15 cellular contexts compared by ENCODE assay signal in genomic region chr10:13614530-13615332, GRCh38. TPM values are rescaled to one million over a fixed set of nuclear protein-coding genes. Genes with fewer than 3 reads are reported as not detected.
DNase-seq lines count a peak whose midpoint lies in the region; ATAC-seq, FAIRE-seq and TF ChIP-seq lines count a peak whose summit lies in the region.
"Had no signal": no experiment of that assay in that cellular context is flagged by ENCODE, and none has a peak within 500 bp of the region (broad histone marks: within the 10 kb centered on the region; RNA-seq: fewer than 3 reads in every experiment).

No MANE protein-coding gene starts in this region.

- CTCF ChIA-PET in BJ (lab: Yijun Ruan, JAX) = interaction anchor here (0.9 to 2.0 kb wide), 5 partner anchors 10 to 488 kb away, joined by 3 to 21 read pairs (median 7); no protein-coding TSS in a partner anchor
- CTCF ChIA-PET in PC-3 (lab: Charles Lee) = no interaction called here
- CTCF ChIA-PET in activated CD8-positive, alpha-beta T cell treated with anti-CD3 and anti-CD28 coated beads, Interleukin-2, amount 10 ng/mL, durations not matched to agents 7 days and 5 days (lab: Charles Lee) = interaction anchor here (0.7 to 1.7 kb wide), 2 partner anchors 11 to 162 kb away, joined by 3 to 9 read pairs; no protein-coding TSS in a partner anchor

- H3K27ac Mint-ChIP-seq in endothelial cell (ENCODE audit: unreplicated experiment) = peak overlapping the region; percentile 98
- no peak overlapping the region for H3K27ac Mint-ChIP-seq in activated CD8-positive, alpha-beta T cell treated with anti-CD3 and anti-CD28 coated beads, Interleukin-2, amount 10 ng/mL, durations not matched to agents 7 days and 5 days

- peaks cover 26% of the 10 kb centered on the region for H3K36me3 Mint-ChIP-seq in endothelial cell (ENCODE audit: low read depth, unreplicated experiment)
- H3K36me3 Mint-ChIP-seq in activated CD8-positive, alpha-beta T cell treated with anti-CD3 and anti-CD28 coated beads, Interleukin-2, amount 10 ng/mL, durations not matched to agents 7 days and 5 days (ENCODE audit: low read depth) = peaks cover 53% of the 10 kb centered on the region

- no peaks in the 10 kb centered on the region for H3K9me3 ChIP-seq in PC-3 (ENCODE audit: low read length)
- H3K9me3 ChIP-seq in muscle layer of colon (ENCODE audit: low read length) = no peaks in the 10 kb centered on the region

- ATAC-seq in PC-3 = no peak
- no peak for ATAC-seq in activated CD8-positive, alpha-beta T cell treated with anti-CD3 and anti-CD28 coated beads, Interleukin-2, amount 10 ng/mL, durations not matched to agents 7 days and 5 days
- ATAC-seq: Panc1 had no signal

- H3K36me3 ChIP-seq in BJ (ENCODE audit: control insufficient read depth, insufficient read depth, low read length) (peaks cover 6% of the 10 kb centered on the region), PC-3 (ENCODE audit: low read depth, low read length) (no peaks in the 10 kb centered on the region), muscle layer of colon (ENCODE audit: insufficient read depth, low read length) (peaks cover 43% of the 10 kb centered on the region)

- peaks cover 1% of the 10 kb centered on the region for H3K27me3 Mint-ChIP-seq in endothelial cell (ENCODE audit: unreplicated experiment)
- H3K27me3 Mint-ChIP-seq in activated CD8-positive, alpha-beta T cell treated with anti-CD3 and anti-CD28 coated beads, Interleukin-2, amount 10 ng/mL, durations not matched to agents 7 days and 5 days (ENCODE audit: low read depth) = no peaks in the 10 kb centered on the region
- H3K27me3 Mint-ChIP-seq: activated naive CD8-positive, alpha-beta T cell treated with anti-CD3 and anti-CD28 coated beads, Interleukin-2, amount 10 ng/mL, durations not matched to agents 7 days and 5 days had no signal

- H3K4me1 Mint-ChIP-seq in endothelial cell (ENCODE audit: unreplicated experiment) = peaks cover 45% of the 10 kb centered on the region
- H3K4me1 Mint-ChIP-seq in activated CD8-positive, alpha-beta T cell treated with anti-CD3 and anti-CD28 coated beads, Interleukin-2, amount 10 ng/mL, durations not matched to agents 7 days and 5 days (ENCODE audit: low read depth) = no peaks in the 10 kb centered on the region
- H3K4me1 Mint-ChIP-seq: activated naive CD8-positive, alpha-beta T cell treated with anti-CD3 and anti-CD28 coated beads, Interleukin-2, amount 10 ng/mL, durations not matched to agents 7 days and 5 days had no signal

- H3K27ac ChIP-seq in PC-3 (ENCODE audit: low read length) (no peak overlapping the region), muscle layer of colon (ENCODE audit: low read depth, low read length) (peak overlapping the region; percentile 10)
- H3K27ac ChIP-seq: C4-2B had no signal

- H3K9ac ChIP-seq in PC-3 (ENCODE audit: low read length) = no peak overlapping the region
- no peak overlapping the region for H3K9ac ChIP-seq in muscle layer of colon (ENCODE audit: low read length)

- POLR2A ChIA-PET in BJ (lab: Charles Lee) = no interaction called here
- POLR2A ChIA-PET in PC-3 (lab: Charles Lee; ENCODE audit: unreplicated experiment) = no interaction called here
- POLR2A ChIA-PET in activated CD8-positive, alpha-beta T cell treated with anti-CD3 and anti-CD28 coated beads, Interleukin-2, amount 10 ng/mL, durations not matched to agents 7 days and 5 days (lab: Charles Lee) = interaction anchor here (1.1 kb wide), 1 partner anchor 28 kb away, joined by 3 read pairs; the partner anchor contains the start of gene PRPF18

- intact Hi-C loops in PC-3 (cut with micrococcal nuclease) = no loop called here

- peak; percentile 69 for DNase-seq in BJ (ENCODE audit: low read depth)
- DNase-seq in PC-3 = peak; percentile 39
- DNase-seq in endothelial cell (ENCODE audit: low spot score) = no peak
- DNase-seq in activated CD8-positive, alpha-beta T cell treated with anti-CD3 and anti-CD28 coated beads, Interleukin-2, amount 10 ng/mL, durations not matched to agents 7 days and 5 days = no peak
- DNase-seq in NAMALWA (ENCODE audit: low spot score) = no peak
- DNase-seq in NCI-H1092 treated with DMSO at 0.1 percent for 48 hours (lab: John Stamatoyannopoulos, UW) = no peak
- DNase-seq in frontal cortex (ENCODE audit: low spot score in 2 of 2) = no peak
- DNase-seq: activated CD4-positive, alpha-beta T cell treated with anti-CD3 and anti-CD28 coated beads, Interleukin-2, amount 50 U/mL, for 4 hours; activated naive CD8-positive, alpha-beta T cell treated with anti-CD3 and anti-CD28 coated beads, Interleukin-2, amount 10 ng/mL, durations not matched to agents 7 days and 5 days; midbrain; NCI-H1048; stimulated activated CD4-positive, alpha-beta T cell treated with anti-CD3 and anti-CD28 coated beads, Interleukin-15, amount 100 ng/mL, for 24 hours had no signal

- no peak overlapping the region for H2AFZ ChIP-seq in PC-3 (ENCODE audit: low read length)

- H3K27me3 ChIP-seq in BJ (ENCODE audit: control insufficient read depth, insufficient read depth, low read length) = no peaks in the 10 kb centered on the region
- H3K27me3 ChIP-seq in PC-3 (ENCODE audit: low read length) = no peaks in the 10 kb centered on the region
- H3K27me3 ChIP-seq in muscle layer of colon (ENCODE audit: control insufficient read depth in 1 of 2, insufficient read depth in 2 of 2, low read length in 2 of 2) = no peaks in the 10 kb centered on the region

- H3K4me1 ChIP-seq in PC-3 (ENCODE audit: insufficient read depth, low read length) (no peaks in the 10 kb centered on the region), muscle layer of colon (ENCODE audit: insufficient read depth, low read length) (peaks cover 15% of the 10 kb centered on the region)

- no peak overlapping the region for H3K4me3 ChIP-seq in BJ (ENCODE audit: low read depth, low read length)
- no peak overlapping the region for H3K4me3 ChIP-seq in PC-3 (ENCODE audit: low read length)
- no peak overlapping the region for H3K4me3 ChIP-seq in muscle layer of colon (ENCODE audit: low read depth in 1 of 2, low read length in 2 of 2)

- no peaks in the 10 kb centered on the region for H3K9me3 Mint-ChIP-seq in endothelial cell (ENCODE audit: unreplicated experiment)
- no peaks in the 10 kb centered on the region for H3K9me3 Mint-ChIP-seq in activated CD8-positive, alpha-beta T cell treated with anti-CD3 and anti-CD28 coated beads, Interleukin-2, amount 10 ng/mL, durations not matched to agents 7 days and 5 days (ENCODE audit: insufficient read depth)
- H3K9me3 Mint-ChIP-seq: activated naive CD8-positive, alpha-beta T cell treated with anti-CD3 and anti-CD28 coated beads, Interleukin-2, amount 10 ng/mL, durations not matched to agents 7 days and 5 days had no signal

- no peak overlapping the region for H3K4me2 ChIP-seq in PC-3 (ENCODE audit: low read length)

- H3F3A ChIP-seq in PC-3 (ENCODE audit: low read length, unreplicated experiment) = no peaks in the 10 kb centered on the region

- no TSS peak for BruUV-seq in PC-3 (replicated peaks; lab: Mats Ljungman, UMichigan)

- no peaks in the 10 kb centered on the region for H3K79me2 ChIP-seq in PC-3 (ENCODE audit: low read length)

- no peaks in the 10 kb centered on the region for H4K20me1 ChIP-seq in PC-3 (ENCODE audit: low read length)

- TF ChIP-seq CTCF in BJ (IDR thresholded peaks at IDR 0.05; ENCODE audit: insufficient read depth, low read depth, low read length) (0 out of 2 replicates have a peak, but pooled peaks have one; percentile 21), PC-3 (conservative IDR thresholded peaks at IDR 0.05; ENCODE audit: low read depth, low read length) (no peak), endothelial cell (IDR thresholded peaks at IDR 0.05; ENCODE audit: unreplicated experiment) (no peak)

- no peaks in the 10 kb centered on the region for H3K9me2 ChIP-seq in PC-3 (replicated peaks; ENCODE audit: low read length)

- no peak for FAIRE-seq in frontal cortex (lab: Jason Lieb, UNC)

- peak overlapping the region; percentile 19 for H3K4me3 Mint-ChIP-seq in endothelial cell (ENCODE audit: unreplicated experiment)
- H3K4me3 Mint-ChIP-seq in activated CD8-positive, alpha-beta T cell treated with anti-CD3 and anti-CD28 coated beads, Interleukin-2, amount 10 ng/mL, durations not matched to agents 7 days and 5 days = no peak overlapping the region
- H3K4me3 Mint-ChIP-seq: activated naive CD8-positive, alpha-beta T cell treated with anti-CD3 and anti-CD28 coated beads, Interleukin-2, amount 10 ng/mL, durations not matched to agents 7 days and 5 days had no signal

RNA-seq across cellular contexts. Expression of gene PRPF18, which starts 28.0 kb away (rescaled TPM):
- polyA plus RNA-seq in BJ (2011; rRNA removed) = 6.4 and 17.4 TPM in 2 replicates
- polyA minus RNA-seq in BJ (2011; rRNA and poly(A)+ RNA removed) = 5.4 and 6.4 TPM in 2 replicates
- total RNA-seq in PC-3 (2014; rRNA removed) (10.2 and 13.7 TPM in 2 replicates), endothelial cell (ENCODE audit: unreplicated experiment) (19.7 TPM), frontal cortex (36.7 TPM)
- 10 to 100 TPM; 22.9 to 23.9 TPM for total RNA-seq in activated CD8-positive, alpha-beta T cell treated with anti-CD3 and anti-CD28 coated beads, Interleukin-2, amount 10 ng/mL, durations not matched to agents 7 days and 5 days

Comparison
In these comparisons a context has a peak if more than half of its experiments do, and no peak if none do; other contexts are left out.
1. DNase-seq: peak in BJ (single experiment) and PC-3 (single experiment); none in endothelial cell (single experiment), activated CD8-positive, alpha-beta T cell treated with anti-CD3 and anti-CD28 coated beads, Interleukin-2, amount 10 ng/mL, durations not matched to agents 7 days and 5 days (single experiment), NAMALWA (single experiment), NCI-H1092 treated with DMSO at 0.1 percent for 48 hours (single experiment) and frontal cortex (0 of 2).